In the genomic region with DNA sequence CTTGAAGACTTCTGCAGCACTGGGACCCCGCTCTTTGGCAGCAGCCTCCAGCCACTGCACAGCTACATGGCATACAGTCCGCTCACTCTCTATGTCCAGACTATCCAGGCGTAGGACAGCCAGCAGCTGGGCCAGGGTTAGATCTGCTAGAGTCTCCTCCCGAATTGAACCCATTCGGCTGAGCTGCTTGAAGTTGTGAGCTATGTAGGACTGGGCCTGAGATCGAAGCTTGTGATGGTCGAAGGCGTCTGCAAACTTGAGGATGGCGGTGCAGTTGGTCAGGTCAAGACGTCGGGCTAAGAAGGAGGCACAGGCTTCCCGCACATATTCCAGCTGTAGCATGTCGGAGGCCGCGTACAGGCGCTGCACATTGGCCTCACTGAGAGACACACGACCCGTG, we compare ENCODE assay signal across 9 cellular contexts. TPM values are rescaled to one million over a fixed set of nuclear protein-coding genes. Genes with fewer than 3 reads are reported as not detected.
DNase-seq lines count a peak whose midpoint lies in the region; ATAC-seq and TF ChIP-seq lines count a peak whose summit lies in the region.
"Had no signal": no experiment of that assay in that cellular context is flagged by ENCODE, and none has a peak within 500 bp of the region (broad histone marks: within the 10 kb centered on the region; RNA-seq: fewer than 3 reads in every experiment).

No MANE protein-coding gene starts in this region.

- intact Hi-C loops in MCF 10A (cut with micrococcal nuclease) (no loop called here), uterus (cut with DNase I; ENCODE audit: low total_unique reads) (loop anchor here (10.0 kb wide), 1 partner anchor 59 kb away; the partner anchor contains the start of gene KBTBD6)

- CTCF ChIA-PET in MCF 10A (lab: Yijun Ruan, JAX), result interaction anchor here (0.6 kb wide), 1 partner anchor 57 kb away, joined by 4 read pairs; no protein-coding TSS in a partner anchor

- POLR2A ChIA-PET in MCF 10A (lab: Yijun Ruan, JAX), result interaction anchor here (0.7 to 2.0 kb wide), 2 partner anchors 54 to 57 kb away, joined by 4 to 5 read pairs; no protein-coding TSS in a partner anchor

- H3K9me3 ChIP-seq in mucosa of stomach (ENCODE audit: control insufficient read depth, low read length), result no peaks in the 10 kb centered on the region
- no peaks in the 10 kb centered on the region for H3K9me3 ChIP-seq in uterus

- ATAC-seq in GM18858 (IDR thresholded peaks at IDR 0.05; ENCODE audit: unreplicated experiment), result no peak
- no peak for ATAC-seq in GM19452 (IDR thresholded peaks at IDR 0.05; ENCODE audit: unreplicated experiment)
- ATAC-seq in GM18517 (IDR thresholded peaks at IDR 0.05; ENCODE audit: unreplicated experiment), result no peak

- H3K9me3 Mint-ChIP-seq in MCF 10A (ENCODE audit: unreplicated experiment), result no peaks in the 10 kb centered on the region

- no peaks in the 10 kb centered on the region for H3K27me3 Mint-ChIP-seq in MCF 10A (ENCODE audit: insufficient read depth, unreplicated experiment)

- DNase-seq in stimulated activated CD4-positive, alpha-beta T cell treated with anti-CD3 and anti-CD28 coated beads, Interleukin-12 subunit alpha, Interleukin-12 subunit beta, amount 100 ng/mL, for 4 hours, result peak; percentile 0
- DNase-seq in stimulated activated CD4-positive, alpha-beta T cell treated with anti-CD3 and anti-CD28 coated beads, Interleukin-4, amount 100 ng/mL, for 24 hours, result no peak
- no peak for DNase-seq in MCF 10A (ENCODE audit: unreplicated experiment)
- DNase-seq in uterus, result no peak
- DNase-seq: left colon had no signal

- no peaks in the 10 kb centered on the region for H3K4me1 ChIP-seq in mucosa of stomach (ENCODE audit: control insufficient read depth, insufficient read depth, low read length)
- H3K4me1 ChIP-seq in uterus, result peaks cover 0 to 4% of the 10 kb centered on the region in 2 donors

- TF ChIP-seq CTCF in MCF 10A (IDR thresholded peaks at IDR 0.05; ENCODE audit: unreplicated experiment) (no peak), uterus (IDR thresholded peaks at IDR 0.05) (no peak)

- no peak for TF ChIP-seq POLR2A in uterus (IDR thresholded peaks at IDR 0.05)

- no TSS peak for BruUV-seq in MCF 10A (replicated peaks; lab: Mats Ljungman, UMichigan)

- peaks cover 10% of the 10 kb centered on the region for H3K4me1 Mint-ChIP-seq in MCF 10A (ENCODE audit: insufficient read depth, unreplicated experiment)

- H3K36me3 Mint-ChIP-seq in MCF 10A (ENCODE audit: insufficient read depth, unreplicated experiment), result peaks cover 6% of the 10 kb centered on the region

- H3K36me3 ChIP-seq in mucosa of stomach (ENCODE audit: control insufficient read depth, insufficient read depth, low read length) (no peaks in the 10 kb centered on the region), uterus (no peaks in the 10 kb centered on the region)

- H3K27ac Mint-ChIP-seq in MCF 10A (ENCODE audit: low read depth, unreplicated experiment), result no peak overlapping the region

- H3K27me3 ChIP-seq in mucosa of stomach (ENCODE audit: control insufficient read depth, insufficient read depth, low read length), result no peaks in the 10 kb centered on the region
- no peaks in the 10 kb centered on the region for H3K27me3 ChIP-seq in uterus

- H3K4me3 Mint-ChIP-seq in MCF 10A (ENCODE audit: unreplicated experiment), result peak overlapping the region; percentile 81

- H3K9ac ChIP-seq in mucosa of stomach (ENCODE audit: low read length), result no peak overlapping the region

- H3K27ac ChIP-seq in uterus, result peak overlapping the region; percentile 84 to 89

- H3K4me3 ChIP-seq in mucosa of stomach (ENCODE audit: low read length) (peak overlapping the region; percentile 73), uterus (peak overlapping the region; percentile 60 to 81)

RNA-seq across cellular contexts. Expression of gene KBTBD7, which starts 0.9 kb away (rescaled TPM):
- total RNA-seq in MCF 10A (2022) (1.4 and 1.8 TPM in 2 replicates), uterus (10 to 100 TPM in 1 of 4 donors, 1 to 10 TPM in 3; 5.9 to 44.0 (median 8.8) TPM)
